In genomic region chr12:70197362-70197744, GRCh38 we compare ENCODE assay signal across 21 cellular contexts. TPM values are rescaled to one million over a fixed set of nuclear protein-coding genes. Genes with fewer than 3 reads are reported as not detected.
DNase-seq lines count a peak whose midpoint lies in the region; ATAC-seq and TF ChIP-seq lines count a peak whose summit lies in the region.
"Had no signal": no experiment of that assay in that cellular context is flagged by ENCODE, and none has a peak within 500 bp of the region (broad histone marks: within the 10 kb centered on the region; RNA-seq: fewer than 3 reads in every experiment).

No MANE protein-coding gene starts in this region.

- H3K4me1 Mint-ChIP-seq in MCF 10A (ENCODE audit: insufficient read depth, unreplicated experiment) (peaks cover 8% of the 10 kb centered on the region), glutamatergic neuron (ENCODE audit: low read depth, unreplicated experiment) (peaks cover 45% of the 10 kb centered on the region)
- H3K4me1 Mint-ChIP-seq in stimulated activated memory B cell treated with anti-CD40 and anti-IgM and Interleukin-4, amounts not matched to agents 10 μg/mL and 1 μg/mL and 100 μg/mL, for 72 hours = no peaks in the 10 kb centered on the region
- H3K4me1 Mint-ChIP-seq in stimulated activated effector memory CD8-positive, alpha-beta T cell treated with anti-CD3 and anti-CD28 coated beads, Interleukin-12 subunit alpha, Interleukin-12 subunit beta, amount 100 ng/mL, for 72 hours = no peaks in the 10 kb centered on the region
- H3K4me1 Mint-ChIP-seq: activated naive CD4-positive, alpha-beta T cell treated with anti-CD3 and anti-CD28 coated beads, Interleukin-2, amount 10 ng/mL, durations not matched to agents 7 days and 5 days had no signal

- intact Hi-C loops in MCF 10A (cut with micrococcal nuclease) (no loop called here), breast epithelium (cut with DNase I; ENCODE audit: low total_unique reads) (no loop called here)

- no peaks in the 10 kb centered on the region for H3K9me3 ChIP-seq in breast epithelium
- H3K9me3 ChIP-seq in suprapubic skin = no peaks in the 10 kb centered on the region
- H3K9me3 ChIP-seq: body of pancreas, spleen, thoracic aorta had no signal

- no peak for TF ChIP-seq EP300 in suprapubic skin (IDR thresholded peaks at IDR 0.05)

- DNase-seq in MCF 10A (ENCODE audit: unreplicated experiment) (peak; percentile 16), breast epithelium (ENCODE audit: low spot score in 2 of 2) (no peak), cardiac fibroblast (ENCODE audit: low read depth in 2 of 2) (peak; percentile 32 to 48), glutamatergic neuron (no peak), mesenteric fat pad (ENCODE audit: low spot score) (no peak), suprapubic skin (ENCODE audit: low spot score in 2 of 2) (no peak)
- DNase-seq in stimulated activated effector memory CD8-positive, alpha-beta T cell treated with anti-CD3 and anti-CD28 coated beads, Interleukin-12 subunit alpha, Interleukin-12 subunit beta, amount 100 ng/mL, for 72 hours (ENCODE audit: low spot score in 2 of 2) = no peak
- DNase-seq: activated naive CD4-positive, alpha-beta T cell treated with anti-CD3 and anti-CD28 coated beads, Interleukin-2, amount 10 ng/mL, durations not matched to agents 7 days and 5 days; activated T-cell treated with anti-CD3 and anti-CD28 coated beads for 4 hours; natural killer cell; NCI-H1092; NCI-H2227 treated with DMSO at 0.1 percent for 48 hours; spleen; T-cell had no signal

- H3K36me3 Mint-ChIP-seq in MCF 10A (ENCODE audit: insufficient read depth, unreplicated experiment) (no peaks in the 10 kb centered on the region), glutamatergic neuron (ENCODE audit: unreplicated experiment) (no peaks in the 10 kb centered on the region)
- no peaks in the 10 kb centered on the region for H3K36me3 Mint-ChIP-seq in stimulated activated memory B cell treated with anti-CD40 and anti-IgM and Interleukin-4, amounts not matched to agents 10 μg/mL and 1 μg/mL and 100 μg/mL, for 72 hours
- no peaks in the 10 kb centered on the region for H3K36me3 Mint-ChIP-seq in stimulated activated effector memory CD8-positive, alpha-beta T cell treated with anti-CD3 and anti-CD28 coated beads, Interleukin-12 subunit alpha, Interleukin-12 subunit beta, amount 100 ng/mL, for 72 hours
- H3K36me3 Mint-ChIP-seq: activated naive CD4-positive, alpha-beta T cell treated with anti-CD3 and anti-CD28 coated beads, Interleukin-2, amount 10 ng/mL, durations not matched to agents 7 days and 5 days; natural killer cell; T-cell had no signal

- H3K36me3 ChIP-seq in breast epithelium (no peaks in the 10 kb centered on the region), suprapubic skin (no peaks in the 10 kb centered on the region)
- H3K36me3 ChIP-seq: spleen, thoracic aorta had no signal

- H3K9me3 Mint-ChIP-seq in MCF 10A (ENCODE audit: unreplicated experiment) (no peaks in the 10 kb centered on the region), glutamatergic neuron (ENCODE audit: unreplicated experiment) (peaks cover 7% of the 10 kb centered on the region)
- no peaks in the 10 kb centered on the region for H3K9me3 Mint-ChIP-seq in stimulated activated memory B cell treated with anti-CD40 and anti-IgM and Interleukin-4, amounts not matched to agents 10 μg/mL and 1 μg/mL and 100 μg/mL, for 72 hours
- no peaks in the 10 kb centered on the region for H3K9me3 Mint-ChIP-seq in stimulated activated effector memory CD8-positive, alpha-beta T cell treated with anti-CD3 and anti-CD28 coated beads, Interleukin-12 subunit alpha, Interleukin-12 subunit beta, amount 100 ng/mL, for 72 hours
- H3K9me3 Mint-ChIP-seq: activated naive CD4-positive, alpha-beta T cell treated with anti-CD3 and anti-CD28 coated beads, Interleukin-2, amount 10 ng/mL, durations not matched to agents 7 days and 5 days; natural killer cell; T-cell had no signal

- H3K27ac ChIP-seq in breast epithelium = no peak overlapping the region
- no peak overlapping the region for H3K27ac ChIP-seq in suprapubic skin
- H3K27ac ChIP-seq: body of pancreas, C4-2B, KMS-11, RWPE1, spleen, thoracic aorta had no signal

- no peak overlapping the region for H3K4me3 Mint-ChIP-seq in MCF 10A (ENCODE audit: unreplicated experiment)
- H3K4me3 Mint-ChIP-seq in glutamatergic neuron (ENCODE audit: unreplicated experiment) = peak overlapping the region; percentile 76
- H3K4me3 Mint-ChIP-seq in stimulated activated memory B cell treated with anti-CD40 and anti-IgM and Interleukin-4, amounts not matched to agents 10 μg/mL and 1 μg/mL and 100 μg/mL, for 72 hours = no peak overlapping the region
- H3K4me3 Mint-ChIP-seq in stimulated activated effector memory CD8-positive, alpha-beta T cell treated with anti-CD3 and anti-CD28 coated beads, Interleukin-12 subunit alpha, Interleukin-12 subunit beta, amount 100 ng/mL, for 72 hours = no peak overlapping the region
- H3K4me3 Mint-ChIP-seq: activated naive CD4-positive, alpha-beta T cell treated with anti-CD3 and anti-CD28 coated beads, Interleukin-2, amount 10 ng/mL, durations not matched to agents 7 days and 5 days; natural killer cell; T-cell had no signal

- no peak overlapping the region for H3K4me3 ChIP-seq in breast epithelium
- no peak overlapping the region for H3K4me3 ChIP-seq in cardiac fibroblast (replicated peaks in 1 of 2; ENCODE audit: low read depth in 2 of 2, low read length in 2 of 2)
- H3K4me3 ChIP-seq in suprapubic skin = no peak overlapping the region
- H3K4me3 ChIP-seq: body of pancreas, lung, spleen, thoracic aorta had no signal

- ATAC-seq in stimulated activated memory B cell treated with anti-CD40 and anti-IgM and Interleukin-4, amounts not matched to agents 10 μg/mL and 1 μg/mL and 100 μg/mL, for 72 hours = no peak
- no peak for ATAC-seq in stimulated activated effector memory CD8-positive, alpha-beta T cell treated with anti-CD3 and anti-CD28 coated beads, Interleukin-12 subunit alpha, Interleukin-12 subunit beta, amount 100 ng/mL, for 72 hours
- ATAC-seq: body of pancreas, natural killer cell, T-cell had no signal

- TSS peak; percentile 28 for BruUV-seq in MCF 10A (replicated peaks; lab: Mats Ljungman, UMichigan)

- TF ChIP-seq POLR2A in breast epithelium (IDR thresholded peaks at IDR 0.05) (no peak), suprapubic skin (IDR thresholded peaks at IDR 0.05) (no peak)

- H3K27me3 Mint-ChIP-seq in MCF 10A (ENCODE audit: insufficient read depth, unreplicated experiment) (no peaks in the 10 kb centered on the region), glutamatergic neuron (ENCODE audit: unreplicated experiment) (peaks cover 11% of the 10 kb centered on the region)
- H3K27me3 Mint-ChIP-seq in stimulated activated memory B cell treated with anti-CD40 and anti-IgM and Interleukin-4, amounts not matched to agents 10 μg/mL and 1 μg/mL and 100 μg/mL, for 72 hours = no peaks in the 10 kb centered on the region
- H3K27me3 Mint-ChIP-seq: activated naive CD4-positive, alpha-beta T cell treated with anti-CD3 and anti-CD28 coated beads, Interleukin-2, amount 10 ng/mL, durations not matched to agents 7 days and 5 days had no signal

- POLR2A ChIA-PET in MCF 10A (lab: Yijun Ruan, JAX) = no interaction called here

- H3K4me1 ChIP-seq in breast epithelium (no peaks in the 10 kb centered on the region), suprapubic skin (no peaks in the 10 kb centered on the region)
- H3K4me1 ChIP-seq: body of pancreas had no signal

- H3K27ac Mint-ChIP-seq in MCF 10A (ENCODE audit: low read depth, unreplicated experiment) (no peak overlapping the region), glutamatergic neuron (ENCODE audit: unreplicated experiment) (peak overlapping the region; percentile 97)
- no peak overlapping the region for H3K27ac Mint-ChIP-seq in stimulated activated memory B cell treated with anti-CD40 and anti-IgM and Interleukin-4, amounts not matched to agents 10 μg/mL and 1 μg/mL and 100 μg/mL, for 72 hours
- H3K27ac Mint-ChIP-seq in stimulated activated effector memory CD8-positive, alpha-beta T cell treated with anti-CD3 and anti-CD28 coated beads, Interleukin-12 subunit alpha, Interleukin-12 subunit beta, amount 100 ng/mL, for 72 hours = no peak overlapping the region
- H3K27ac Mint-ChIP-seq: activated naive CD4-positive, alpha-beta T cell treated with anti-CD3 and anti-CD28 coated beads, Interleukin-2, amount 10 ng/mL, durations not matched to agents 7 days and 5 days; natural killer cell; T-cell had no signal

- TF ChIP-seq CTCF in MCF 10A (IDR thresholded peaks at IDR 0.05; ENCODE audit: unreplicated experiment) = no peak
- TF ChIP-seq CTCF in breast epithelium (IDR thresholded peaks at IDR 0.05) = no peak
- TF ChIP-seq CTCF in cardiac fibroblast (IDR thresholded peaks at IDR 0.05; ENCODE audit: low read depth, low read length) = no peak
- TF ChIP-seq CTCF in glutamatergic neuron (IDR thresholded peaks at IDR 0.05; ENCODE audit: partially characterized antibody, unreplicated experiment) = no peak
- TF ChIP-seq CTCF in suprapubic skin (IDR thresholded peaks at IDR 0.05) = no peak

- CTCF ChIA-PET in MCF 10A (lab: Yijun Ruan, JAX) = no interaction called here

- H3K27me3 ChIP-seq in breast epithelium (no peaks in the 10 kb centered on the region), suprapubic skin (no peaks in the 10 kb centered on the region)
- H3K27me3 ChIP-seq: body of pancreas, spleen had no signal

RNA-seq across cellular contexts. Expression of gene CNOT2, which starts 45.9 kb away (rescaled TPM):
- total RNA-seq in MCF 10A (2022) = 88.3 and 91.0 TPM in 2 replicates
- total RNA-seq in breast epithelium = 100 to 1,000 TPM; 132 to 275 (median 191) TPM
- total RNA-seq in glutamatergic neuron (ENCODE audit: unreplicated experiment) = 121 TPM
- total RNA-seq in mesenteric fat pad = 65.9 TPM
- 100 to 1,000 TPM; 135 to 259 (median 152) TPM for total RNA-seq in suprapubic skin

Comparison
In these comparisons a context has a peak if more than half of its experiments do, and no peak if none do; other contexts are left out.
1. DNase-seq: peak in MCF 10A (single experiment) and cardiac fibroblast (2 of 2); none in breast epithelium (0 of 2), glutamatergic neuron (single experiment), mesenteric fat pad (single experiment), suprapubic skin (0 of 2) and stimulated activated effector memory CD8-positive, alpha-beta T cell treated with anti-CD3 and anti-CD28 coated beads, Interleukin-12 subunit alpha, Interleukin-12 subunit beta, amount 100 ng/mL, for 72 hours (0 of 2).